In the genomic region with DNA sequence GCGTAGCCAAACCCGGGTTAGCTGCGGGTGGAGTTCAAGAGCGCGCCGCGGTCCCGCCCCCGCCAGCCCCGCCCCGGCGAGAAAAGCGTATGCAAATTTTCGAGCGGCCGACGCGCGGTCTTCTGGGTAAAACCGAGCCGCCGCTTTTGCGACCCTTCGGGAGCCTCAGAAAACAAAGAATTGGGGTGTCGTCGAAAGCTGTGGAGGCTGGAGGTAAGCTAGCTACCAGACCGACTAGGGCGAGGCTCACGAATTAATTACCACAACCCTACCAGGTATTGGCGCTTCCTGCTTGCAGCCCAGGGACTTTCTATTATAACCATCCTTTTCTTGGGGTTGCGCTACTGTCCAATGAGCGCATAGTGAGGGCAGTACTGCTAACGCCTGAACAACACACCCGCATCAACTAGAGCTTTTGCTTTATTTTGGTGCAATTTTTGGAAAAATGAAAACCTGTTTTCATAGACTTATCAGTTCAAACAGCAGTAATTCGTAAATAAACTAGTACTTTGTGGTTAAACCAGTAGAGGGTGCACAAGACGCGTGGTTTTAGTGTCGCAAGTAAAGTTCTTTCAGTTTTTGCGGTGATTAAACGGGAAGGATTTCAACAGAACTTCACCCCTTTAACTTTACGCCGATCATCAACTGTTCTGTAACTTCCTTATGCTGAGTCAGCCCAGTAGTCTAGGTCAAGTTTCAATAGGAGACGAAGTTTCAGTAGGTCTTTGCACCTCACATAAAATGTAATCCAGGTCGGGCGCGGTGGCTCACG, we compare ENCODE assay signal across 8 cellular contexts. TPM values are rescaled to one million over a fixed set of nuclear protein-coding genes. Genes with fewer than 3 reads are reported as not detected.
A peak's percentile ranks its signal among the peaks of the same experiment; 100 is the strongest.
DNase-seq lines count a peak whose midpoint lies in the region; ATAC-seq and TF ChIP-seq lines count a peak whose summit lies in the region.

Gene RNU4ATAC (plus strand): TSS at position 318 of the 772 bp plus-strand sequence.

- H3K9me3 ChIP-seq in CD4-positive, CD25-positive, alpha-beta regulatory T cell (ENCODE audit: control insufficient read depth in 2 of 2, low read length in 2 of 2) = no peaks in the 10 kb centered on the region
- H3K9me3 ChIP-seq in ectodermal cell (ENCODE audit: control insufficient read depth, low read length) = no peaks in the 10 kb centered on the region
- no peaks in the 10 kb centered on the region for H3K9me3 ChIP-seq in lower lobe of right lung

- peaks cover 6% of the 10 kb centered on the region for H3K36me3 ChIP-seq in CD4-positive, CD25-positive, alpha-beta regulatory T cell (ENCODE audit: control insufficient read depth, insufficient read depth, low read length)
- peaks cover 5% of the 10 kb centered on the region for H3K36me3 ChIP-seq in ectodermal cell (ENCODE audit: control insufficient read depth, insufficient read depth, low read length)
- peaks cover 4% of the 10 kb centered on the region for H3K36me3 ChIP-seq in lower lobe of right lung

- DNase-seq in CD4-positive, CD25-positive, alpha-beta regulatory T cell = peak; percentile 74 to 95 (median 92)
- DNase-seq in NCI-H774 (lab: John Stamatoyannopoulos, UW) (peak; percentile 90), lower lobe of right lung (peak; percentile 88)
- peak; percentile 88 for DNase-seq in activated CD4-positive, alpha-beta memory T cell treated with anti-CD3 and anti-CD28 coated beads for 36 hours
- DNase-seq in stimulated activated CD4-positive, alpha-beta T cell treated with anti-CD3 and anti-CD28 coated beads, TNF-alpha, amount 100 ng/mL, for 24 hours (ENCODE audit: low read depth in 3 of 3) = peak; percentile 72 to 83 (median 74)

- peak within 1 kb of the TSS; percentile 92 for H3K4me3 ChIP-seq in CD4-positive, CD25-positive, alpha-beta regulatory T cell (ENCODE audit: low read depth, low read length)
- H3K4me3 ChIP-seq in ectodermal cell (ENCODE audit: insufficient read depth, low read depth, low read length) = peak within 1 kb of the TSS; percentile 79
- H3K4me3 ChIP-seq in lower lobe of right lung = peak within 1 kb of the TSS; percentile 77

- H3K27me3 ChIP-seq in CD4-positive, CD25-positive, alpha-beta regulatory T cell (ENCODE audit: control insufficient read depth, insufficient read depth, low read length) = no peaks in the 10 kb centered on the region
- H3K27me3 ChIP-seq in ectodermal cell (ENCODE audit: control insufficient read depth, insufficient read depth, low read length, poor library complexity, severe bottlenecking) (no peaks in the 10 kb centered on the region), lower lobe of right lung (ENCODE audit: low read depth) (no peaks in the 10 kb centered on the region)

- intact Hi-C loops in activated CD4-positive, alpha-beta memory T cell treated with anti-CD3 and anti-CD28 coated beads for 36 hours (cut with micrococcal nuclease) = loop anchor here (1.0 to 2.0 kb wide), 6 partner anchors 66 to 225 kb away; partner anchors contain the start of genes CLASP1, NIFK and TSN
- intact Hi-C loops in lower lobe of right lung (cut with DNase I) = no loop called here

- peak within 1 kb of the TSS; percentile 93 to 95 (median 94) for H3K4me3 Mint-ChIP-seq in CD4-positive, CD25-positive, alpha-beta regulatory T cell
- H3K4me3 Mint-ChIP-seq in activated CD4-positive, alpha-beta memory T cell treated with anti-CD3 and anti-CD28 coated beads for 36 hours = peak within 1 kb of the TSS; percentile 84

- H3K27ac Mint-ChIP-seq in CD4-positive, CD25-positive, alpha-beta regulatory T cell = peak within 1 kb of the TSS; percentile 98 to 99 (median 99)
- peak within 1 kb of the TSS; percentile 92 for H3K27ac Mint-ChIP-seq in activated CD4-positive, alpha-beta memory T cell treated with anti-CD3 and anti-CD28 coated beads for 36 hours

- peaks cover 6 to 47% (median 42%) of the 10 kb centered on the region in 4 donors for H3K4me1 Mint-ChIP-seq in CD4-positive, CD25-positive, alpha-beta regulatory T cell
- H3K4me1 Mint-ChIP-seq in activated CD4-positive, alpha-beta memory T cell treated with anti-CD3 and anti-CD28 coated beads for 36 hours (ENCODE audit: low read depth) = peaks cover 67% of the 10 kb centered on the region

- 3 to 4% methylated on average over 45 to 47 of the region's 47 CpGs for WGBS in ectodermal cell, 2 experiments

- peaks cover 4% of the 10 kb centered on the region for H3K36me3 Mint-ChIP-seq in CD4-positive, CD25-positive, alpha-beta regulatory T cell
- H3K36me3 Mint-ChIP-seq in activated CD4-positive, alpha-beta memory T cell treated with anti-CD3 and anti-CD28 coated beads for 36 hours = peaks cover 39% of the 10 kb centered on the region

- POLR2A ChIA-PET in activated CD4-positive, alpha-beta memory T cell treated with anti-CD3 and anti-CD28 coated beads for 36 hours (lab: Charles Lee) = interaction anchor here (0.6 to 6.8 kb wide), 28 partner anchors 10 to 456 kb away, joined by 3 to 171 read pairs (median 5); partner anchors contain the start of genes CLASP1 and NIFK

- peak within 1 kb of the TSS; percentile 99 for H3K27ac ChIP-seq in CD4-positive, CD25-positive, alpha-beta regulatory T cell (ENCODE audit: insufficient read depth, low read length, poor library complexity, severe bottlenecking)
- H3K27ac ChIP-seq in ectodermal cell (ENCODE audit: insufficient read depth, low read depth, low read length, poor library complexity, severe bottlenecking) = peak within 1 kb of the TSS; percentile 100
- peak within 1 kb of the TSS; percentile 93 for H3K27ac ChIP-seq in lower lobe of right lung

- CTCF ChIA-PET in activated CD4-positive, alpha-beta memory T cell treated with anti-CD3 and anti-CD28 coated beads for 36 hours (lab: Charles Lee) = interaction anchor here (0.6 to 3.3 kb wide), 11 partner anchors 10 to 206 kb away, joined by 3 to 26 read pairs (median 4); partner anchors contain the start of genes CLASP1 and NIFK

- peak; percentile 84 to 85 for ATAC-seq in CD4-positive, CD25-positive, alpha-beta regulatory T cell (ENCODE audit: low read depth in 2 of 2)
- ATAC-seq in GM19372 (IDR thresholded peaks at IDR 0.05; ENCODE audit: low read depth, unreplicated experiment) (peak; percentile 67), HG03558 (IDR thresholded peaks at IDR 0.05; ENCODE audit: extremely low read depth, unreplicated experiment) (peak; percentile 56), lower lobe of right lung (peak; percentile 92 to 94)

- H3K4me1 ChIP-seq in CD4-positive, CD25-positive, alpha-beta regulatory T cell (ENCODE audit: control insufficient read depth, insufficient read depth, low read length, poor library complexity, severe bottlenecking) = peaks cover 21% of the 10 kb centered on the region
- H3K4me1 ChIP-seq in ectodermal cell (ENCODE audit: control insufficient read depth, insufficient read depth, low read length) (peaks cover 12% of the 10 kb centered on the region), lower lobe of right lung (peaks cover 22% of the 10 kb centered on the region)

- TF ChIP-seq CTCF in lower lobe of right lung (IDR thresholded peaks at IDR 0.05) = peak; percentile 58

- no peaks in the 10 kb centered on the region for H3K9me3 Mint-ChIP-seq in CD4-positive, CD25-positive, alpha-beta regulatory T cell
- H3K9me3 Mint-ChIP-seq in activated CD4-positive, alpha-beta memory T cell treated with anti-CD3 and anti-CD28 coated beads for 36 hours = peaks cover 8% of the 10 kb centered on the region

- no peaks in the 10 kb centered on the region for H3K27me3 Mint-ChIP-seq in CD4-positive, CD25-positive, alpha-beta regulatory T cell
- H3K27me3 Mint-ChIP-seq in activated CD4-positive, alpha-beta memory T cell treated with anti-CD3 and anti-CD28 coated beads for 36 hours = peaks cover 4% of the 10 kb centered on the region

RNA-seq across cellular contexts. Expression of gene RNU4ATAC, which starts in this region (rescaled TPM):
- total RNA-seq in CD4-positive, CD25-positive, alpha-beta regulatory T cell = not detected
- not detected for polyA plus RNA-seq in CD4-positive, CD25-positive, alpha-beta regulatory T cell
- not detected for total RNA-seq in activated CD4-positive, alpha-beta memory T cell treated with anti-CD3 and anti-CD28 coated beads for 36 hours
- polyA plus RNA-seq in ectodermal cell (2013, experiment 1 of 4) = 117 TPM
- polyA plus RNA-seq in ectodermal cell (2013, experiment 2 of 4) = 202 TPM
- polyA plus RNA-seq in ectodermal cell (2013, experiment 3 of 4) = 1,776 TPM
- 892 TPM for polyA plus RNA-seq in ectodermal cell (2013, experiment 4 of 4)
- 24.8 TPM for total RNA-seq in lower lobe of right lung

Comparison
In these comparisons a context has a peak if more than half of its experiments do, and no peak if none do; other contexts are left out.
1. Peak in every context shown above with its lines: DNase-seq, ATAC-seq, H3K4me3 ChIP-seq and H3K27ac ChIP-seq.
2. RNA of gene RNU4ATAC (total RNA-seq): 24.8 TPM in lower lobe of right lung (single experiment); not detected in CD4-positive, CD25-positive, alpha-beta regulatory T cell (single experiment) and not detected in activated CD4-positive, alpha-beta memory T cell treated with anti-CD3 and anti-CD28 coated beads for 36 hours; every median in the first group is over 10 times any median in the second.
3. Peak in DNase-seq, ATAC-seq, H3K4me3 ChIP-seq and H3K27ac ChIP-seq in CD4-positive, CD25-positive, alpha-beta regulatory T cell; RNA of the gene not detected or under 1 TPM.
4. Peak in DNase-seq in activated CD4-positive, alpha-beta memory T cell treated with anti-CD3 and anti-CD28 coated beads for 36 hours; RNA of the gene not detected or under 1 TPM.